8 cellular contexts compared by ENCODE assay signal in genomic region chr17:42135664-42136653, GRCh38. TPM values are rescaled to one million over a fixed set of nuclear protein-coding genes. Genes with fewer than 3 reads are reported as not detected.
DNase-seq lines count a peak whose midpoint lies in the region; ATAC-seq and TF ChIP-seq lines count a peak whose summit lies in the region.

No MANE protein-coding gene starts in this region.

- H3K27ac ChIP-seq in Peyer's patch (peak overlapping the region; percentile 66 to 86 (median 80)), endodermal cell (ENCODE audit: low read depth, low read length) (no peak overlapping the region), muscle layer of colon (ENCODE audit: low read depth, low read length) (peak overlapping the region; percentile 6)

- H3K27me3 ChIP-seq in Peyer's patch, result no peaks in the 10 kb centered on the region
- no peaks in the 10 kb centered on the region for H3K27me3 ChIP-seq in endodermal cell (ENCODE audit: control insufficient read depth, insufficient read depth, low read length, poor library complexity, severe bottlenecking)
- no peaks in the 10 kb centered on the region for H3K27me3 ChIP-seq in muscle layer of colon (ENCODE audit: control insufficient read depth in 1 of 2, insufficient read depth in 2 of 2, low read length in 2 of 2)

- H3K4me1 ChIP-seq in Peyer's patch (peaks cover 3 to 75% (median 44%) of the 10 kb centered on the region in 4 donors), endodermal cell (ENCODE audit: control insufficient read depth, insufficient read depth, low read length) (peaks cover 31% of the 10 kb centered on the region), muscle layer of colon (ENCODE audit: insufficient read depth, low read length) (peaks cover 38% of the 10 kb centered on the region)

- no peaks in the 10 kb centered on the region for H3K27me3 Mint-ChIP-seq in endodermal cell (ENCODE audit: insufficient read depth)

- peak; percentile 30 for DNase-seq in DMS79 treated with DMSO at 0.1 percent for 48 hours (lab: John Stamatoyannopoulos, UW)
- DNase-seq in DMS79 (lab: John Stamatoyannopoulos, UW), result no peak
- DNase-seq in Peyer's patch, result peak; percentile 66 to 93 (median 85)
- DNase-seq in endodermal cell, result peak; percentile 86
- DNase-seq in NCI-H524 (lab: John Stamatoyannopoulos, UW), result no peak

- peaks cover 12% of the 10 kb centered on the region for H3K36me3 Mint-ChIP-seq in endodermal cell (ENCODE audit: low read depth)

- H3K9me3 ChIP-seq in Peyer's patch (no peaks in the 10 kb centered on the region), endodermal cell (ENCODE audit: control insufficient read depth, low read length) (no peaks in the 10 kb centered on the region), muscle layer of colon (ENCODE audit: low read length) (no peaks in the 10 kb centered on the region)

- peak overlapping the region; percentile 9 for H3K4me3 Mint-ChIP-seq in endodermal cell

- H3K36me3 ChIP-seq in Peyer's patch, result peaks cover 0 to 13% (median 0%) of the 10 kb centered on the region in 3 donors
- H3K36me3 ChIP-seq in endodermal cell (ENCODE audit: control insufficient read depth, insufficient read depth, low read length), result peaks cover 40% of the 10 kb centered on the region
- peaks cover 3% of the 10 kb centered on the region for H3K36me3 ChIP-seq in muscle layer of colon (ENCODE audit: insufficient read depth, low read length)

- H3K4me3 ChIP-seq in Peyer's patch, result peak overlapping the region in 2 of 4 donors; percentile 21 to 31
- no peak overlapping the region for H3K4me3 ChIP-seq in endodermal cell (ENCODE audit: low read length)
- H3K4me3 ChIP-seq in muscle layer of colon (ENCODE audit: low read depth in 1 of 2, low read length in 2 of 2), result no peak overlapping the region

- peak; percentile 24 to 48 for TF ChIP-seq POLR2A in Peyer's patch (IDR thresholded peaks at IDR 0.05)

- peaks cover 61% of the 10 kb centered on the region for H3K4me1 Mint-ChIP-seq in endodermal cell

- TF ChIP-seq CTCF in Peyer's patch (IDR thresholded peaks at IDR 0.05) (peak in 1 of 6 experiments; percentile 6), endodermal cell (conservative IDR thresholded peaks at IDR 0.05) (no peak)

- H3K9me3 Mint-ChIP-seq in endodermal cell, result no peaks in the 10 kb centered on the region

- H3K27ac Mint-ChIP-seq in endodermal cell, result peak overlapping the region; percentile 88

- no peak for ATAC-seq in HG03039 (IDR thresholded peaks at IDR 0.05; ENCODE audit: unreplicated experiment)
- no peak for ATAC-seq in GM21825 (IDR thresholded peaks at IDR 0.05; ENCODE audit: unreplicated experiment)

- 84 to 90% methylated on average over 9 to 15 of the region's 15 CpGs for WGBS in endodermal cell (ENCODE audit: insufficient coverage in 1 of 2, insufficient read length in 1 of 2), 2 experiments

- H3K9ac ChIP-seq in endodermal cell (ENCODE audit: extremely low read depth, low read length, poor library complexity, severe bottlenecking) (peak overlapping the region; percentile 33), muscle layer of colon (ENCODE audit: low read length) (no peak overlapping the region)

RNA-seq across cellular contexts. Expression of gene HSPB9, which starts 13.4 kb away (rescaled TPM):
- total RNA-seq in Peyer's patch (not detected), endodermal cell (under 1 TPM in 1 of 2 donors, not detected in 1; 0.22 TPM)
- 0.28 TPM for polyA plus RNA-seq in endodermal cell (2013, experiment 1 of 2)
- polyA plus RNA-seq in endodermal cell (2013, experiment 2 of 2), result not detected

RNA-seq across cellular contexts. Expression of gene KAT2A, which starts 14.8 kb away (rescaled TPM):
- total RNA-seq in Peyer's patch, result 100 to 1,000 TPM in 1 of 4 donors, 10 to 100 TPM in 2, 1 to 10 TPM in 1; 9.8 to 172 (median 38.4) TPM
- 10 to 100 TPM; 48.0 to 57.6 TPM for total RNA-seq in endodermal cell
- polyA plus RNA-seq in endodermal cell (2013, experiment 1 of 2), result 45.9 TPM
- 35.1 TPM for polyA plus RNA-seq in endodermal cell (2013, experiment 2 of 2)

RNA-seq across cellular contexts. Expression of gene RAB5C, which starts 18.8 kb away (rescaled TPM):
- total RNA-seq in Peyer's patch, result 100 to 1,000 TPM in 2 of 4 donors, 10 to 100 TPM in 2; 80.9 to 153 (median 116) TPM
- 10 to 100 TPM; 61.0 to 67.8 TPM for total RNA-seq in endodermal cell
- polyA plus RNA-seq in endodermal cell (2013, experiment 1 of 2), result 87.7 TPM
- 84.5 TPM for polyA plus RNA-seq in endodermal cell (2013, experiment 2 of 2)

RNA-seq across cellular contexts. Expression of gene DHX58, which starts 23.4 kb away (rescaled TPM):
- 10 to 100 TPM; 12.8 to 24.8 (median 18.4) TPM for total RNA-seq in Peyer's patch
- total RNA-seq in endodermal cell, result under 1 TPM; 0.38 to 0.48 TPM
- polyA plus RNA-seq in endodermal cell (2013, experiment 1 of 2), result 0.57 TPM
- polyA plus RNA-seq in endodermal cell (2013, experiment 2 of 2), result 0.58 TPM

RNA-seq across cellular contexts. Expression of gene ZNF385C, which starts 37.7 kb away (rescaled TPM):
- total RNA-seq in Peyer's patch (1 to 10 TPM in 1 of 4 donors, under 1 TPM in 1, not detected in 2; 0.53 to 1.3 TPM), endodermal cell (1 to 10 TPM; 1.4 to 2.1 TPM)
- polyA plus RNA-seq in endodermal cell (2013, experiment 1 of 2), result 5.8 TPM
- 6.0 TPM for polyA plus RNA-seq in endodermal cell (2013, experiment 2 of 2)

Comparison
In these comparisons a context has a peak if more than half of its experiments do, and no peak if none do; other contexts are left out.
1. DNase-seq: peak in DMS79 treated with DMSO at 0.1 percent for 48 hours (single experiment), Peyer's patch (3 of 3) and endodermal cell (single experiment); none in DMS79 (single experiment) and NCI-H524 (0 of 2).